10 cellular contexts compared by ENCODE assay signal in genomic region chr20:5654557-5654956, GRCh38. TPM values are rescaled to one million over a fixed set of nuclear protein-coding genes. Genes with fewer than 3 reads are reported as not detected.
DNase-seq lines count a peak whose midpoint lies in the region; ATAC-seq and TF ChIP-seq lines count a peak whose summit lies in the region.
"Had no signal": no experiment of that assay in that cellular context is flagged by ENCODE, and none has a peak within 500 bp of the region (broad histone marks: within the 10 kb centered on the region; RNA-seq: fewer than 3 reads in every experiment).

No MANE protein-coding gene starts in this region.

- TF ChIP-seq CTCF in gastroesophageal sphincter (IDR thresholded peaks at IDR 0.05): no peak

- ATAC-seq in activated naive CD4-positive, alpha-beta T cell treated with anti-CD3 and anti-CD28 coated beads, Interleukin-2, amount 50 U/mL, for 72 hours: peak; percentile 33 to 63
- no peak for ATAC-seq in gastroesophageal sphincter
- no peak for ATAC-seq in natural killer cell treated with Interleukin-12 subunit alpha and Interleukin-12 subunit beta and Interleukin-15 and Interleukin-18, amount 100 ng/mL, for 72 hours

- no peak overlapping the region for H3K27ac ChIP-seq in gastroesophageal sphincter
- H3K27ac ChIP-seq: WERI-Rb-1 had no signal

- peaks cover 0 to 6% of the 10 kb centered on the region in 2 donors for H3K36me3 Mint-ChIP-seq in activated naive CD4-positive, alpha-beta T cell treated with anti-CD3 and anti-CD28 coated beads, Interleukin-2, amount 50 U/mL, for 72 hours
- H3K36me3 Mint-ChIP-seq in natural killer cell treated with Interleukin-12 subunit alpha and Interleukin-12 subunit beta and Interleukin-15 and Interleukin-18, amount 100 ng/mL, for 72 hours: no peaks in the 10 kb centered on the region

- H3K9me3 Mint-ChIP-seq in activated naive CD4-positive, alpha-beta T cell treated with anti-CD3 and anti-CD28 coated beads, Interleukin-2, amount 50 U/mL, for 72 hours: peaks cover 3 to 4% of the 10 kb centered on the region in 2 donors
- H3K9me3 Mint-ChIP-seq in natural killer cell treated with Interleukin-12 subunit alpha and Interleukin-12 subunit beta and Interleukin-15 and Interleukin-18, amount 100 ng/mL, for 72 hours: no peaks in the 10 kb centered on the region

- peak overlapping the region in 1 of 2 donors; percentile 59 for H3K27ac Mint-ChIP-seq in activated naive CD4-positive, alpha-beta T cell treated with anti-CD3 and anti-CD28 coated beads, Interleukin-2, amount 50 U/mL, for 72 hours
- no peak overlapping the region for H3K27ac Mint-ChIP-seq in natural killer cell treated with Interleukin-12 subunit alpha and Interleukin-12 subunit beta and Interleukin-15 and Interleukin-18, amount 100 ng/mL, for 72 hours

- TF ChIP-seq EP300 in gastroesophageal sphincter (IDR thresholded peaks at IDR 0.05): no peak

- no peaks in the 10 kb centered on the region for H3K27me3 Mint-ChIP-seq in natural killer cell treated with Interleukin-12 subunit alpha and Interleukin-12 subunit beta and Interleukin-15 and Interleukin-18, amount 100 ng/mL, for 72 hours

- H3K36me3 ChIP-seq in gastroesophageal sphincter: no peaks in the 10 kb centered on the region
- H3K36me3 ChIP-seq: WERI-Rb-1 had no signal

- no peaks in the 10 kb centered on the region for H3K27me3 ChIP-seq in gastroesophageal sphincter

- no peak for TF ChIP-seq POLR2A in gastroesophageal sphincter (IDR thresholded peaks at IDR 0.05)

- H3K9me3 ChIP-seq in gastroesophageal sphincter: no peaks in the 10 kb centered on the region

- H3K4me3 Mint-ChIP-seq in natural killer cell treated with Interleukin-12 subunit alpha and Interleukin-12 subunit beta and Interleukin-15 and Interleukin-18, amount 100 ng/mL, for 72 hours: no peak overlapping the region

- H3K4me1 Mint-ChIP-seq in natural killer cell treated with Interleukin-12 subunit alpha and Interleukin-12 subunit beta and Interleukin-15 and Interleukin-18, amount 100 ng/mL, for 72 hours (ENCODE audit: low read depth in 2 of 2): peaks cover 4 to 5% of the 10 kb centered on the region in 2 donors

- H3K4me1 ChIP-seq in gastroesophageal sphincter: peaks cover 20 to 35% (median 28%) of the 10 kb centered on the region in 3 donors

- H3K4me3 ChIP-seq in gastroesophageal sphincter: no peak overlapping the region

- WGBS in gastroesophageal sphincter (ENCODE audit: low coverage in 1 of 2), 2 donors: 45 to 50% methylated on average over 2 to 3 of the region's 3 CpGs

- no peak for DNase-seq in activated naive CD4-positive, alpha-beta T cell treated with anti-CD3 and anti-CD28 coated beads, Interleukin-2, amount 50 U/mL, for 72 hours (ENCODE audit: low spot score in 2 of 2)
- no peak for DNase-seq in activated naive CD4-positive, alpha-beta T cell treated with Interleukin-2 at 50 U/mL for 16 hours
- peak; percentile 21 for DNase-seq in SHP77 treated with DMSO at 0.1 percent for 48 hours (lab: John Stamatoyannopoulos, UW)
- peak; percentile 65 for DNase-seq in fibroblast of the conjunctiva (ENCODE audit: low read depth)
- no peak for DNase-seq in HK-2 (ENCODE audit: unreplicated experiment)
- no peak for DNase-seq in nucleus accumbens (lab: John Stamatoyannopoulos, UW)
- no peak for DNase-seq in natural killer cell treated with Interleukin-12 subunit alpha and Interleukin-12 subunit beta and Interleukin-15 and Interleukin-18, amount 100 ng/mL, for 72 hours (ENCODE audit: low spot score)
- DNase-seq: DND-41, WERI-Rb-1 had no signal

RNA-seq across cellular contexts. Expression of gene GPCPD1, which starts 43.8 kb away (rescaled TPM):
- total RNA-seq in activated naive CD4-positive, alpha-beta T cell treated with anti-CD3 and anti-CD28 coated beads, Interleukin-2, amount 50 U/mL, for 72 hours: 10 to 100 TPM; 27.1 to 64.9 TPM
- total RNA-seq in gastroesophageal sphincter: 10 to 100 TPM; 17.7 to 34.1 (median 24.7) TPM
- 10 to 100 TPM; 37.7 to 42.7 TPM for total RNA-seq in natural killer cell treated with Interleukin-12 subunit alpha and Interleukin-12 subunit beta and Interleukin-15 and Interleukin-18, amount 100 ng/mL, for 72 hours

Comparison
In these comparisons a context has a peak if more than half of its experiments do, and no peak if none do; other contexts are left out.
1. ATAC-seq: peak in activated naive CD4-positive, alpha-beta T cell treated with anti-CD3 and anti-CD28 coated beads, Interleukin-2, amount 50 U/mL, for 72 hours (2 of 2); none in gastroesophageal sphincter (single experiment) and natural killer cell treated with Interleukin-12 subunit alpha and Interleukin-12 subunit beta and Interleukin-15 and Interleukin-18, amount 100 ng/mL, for 72 hours (0 of 2).
2. DNase-seq: peak in SHP77 treated with DMSO at 0.1 percent for 48 hours (single experiment) and fibroblast of the conjunctiva (single experiment); none in activated naive CD4-positive, alpha-beta T cell treated with anti-CD3 and anti-CD28 coated beads, Interleukin-2, amount 50 U/mL, for 72 hours (0 of 2), activated naive CD4-positive, alpha-beta T cell treated with Interleukin-2 at 50 U/mL for 16 hours (single experiment), HK-2 (single experiment), nucleus accumbens (0 of 56) and natural killer cell treated with Interleukin-12 subunit alpha and Interleukin-12 subunit beta and Interleukin-15 and Interleukin-18, amount 100 ng/mL, for 72 hours (single experiment).